1 cellular context compared by ENCODE assay signal in genomic region chr1:96865731-96866684, GRCh38.
TF ChIP-seq lines count a peak whose summit lies in the region.

No MANE protein-coding gene starts in this region.

TF ChIP-seq in GM23338, 12 proteins besides CTCF, POLR2A, EP300 and RAD21 (continued from another document):
- no peak for TF ChIP-seq ZNF462 (CRISPR knock-in tag; IDR thresholded peaks at IDR 0.05)
- no peak for TF ChIP-seq ETS1 (IDR thresholded peaks at IDR 0.05)
